11 cellular contexts compared by ENCODE assay signal in genomic region chr2:113895301-113895700, GRCh38. TPM values are rescaled to one million over a fixed set of nuclear protein-coding genes. Genes with fewer than 3 reads are reported as not detected.
A peak's percentile ranks its signal among the peaks of the same experiment; 100 is the strongest.
DNase-seq lines count a peak whose midpoint lies in the region; ATAC-seq, FAIRE-seq and TF ChIP-seq lines count a peak whose summit lies in the region.
"Had no signal": no experiment of that assay in that cellular context is flagged by ENCODE, and none has a peak within 500 bp of the region (broad histone marks: within the 10 kb centered on the region; RNA-seq: fewer than 3 reads in every experiment).

No MANE protein-coding gene starts in this region.

- H3K9me3 ChIP-seq in Panc1 (ENCODE audit: control insufficient read depth, insufficient read depth, low read depth, low read length) (no peaks in the 10 kb centered on the region), subcutaneous abdominal adipose tissue (ENCODE audit: control insufficient read depth in 5 of 5, low read length in 5 of 5) (no peaks in the 10 kb centered on the region)
- H3K9me3 ChIP-seq in effector memory CD4-positive, alpha-beta T cell (ENCODE audit: control insufficient read depth, low read length): no peaks in the 10 kb centered on the region

- no peak overlapping the region for H3K4me3 ChIP-seq in Panc1 (ENCODE audit: low read depth in 2 of 2, low read length in 2 of 2)
- H3K4me3 ChIP-seq in effector memory CD4-positive, alpha-beta T cell (ENCODE audit: insufficient read depth, low read depth, low read length, poor library complexity, severe bottlenecking): peak overlapping the region; percentile 19
- H3K4me3 ChIP-seq in subcutaneous abdominal adipose tissue (ENCODE audit: low read depth in 1 of 5, low read length in 5 of 5): no peak overlapping the region

- H3K4me1 ChIP-seq in Panc1 (ENCODE audit: control insufficient read depth, insufficient read depth, low read length): peaks cover 56% of the 10 kb centered on the region
- peaks cover 56% of the 10 kb centered on the region for H3K4me1 ChIP-seq in effector memory CD4-positive, alpha-beta T cell (ENCODE audit: control insufficient read depth, insufficient read depth, low read length, poor library complexity, severe bottlenecking)
- peaks cover 0 to 88% (median 84%) of the 10 kb centered on the region in 5 donors for H3K4me1 ChIP-seq in subcutaneous abdominal adipose tissue (ENCODE audit: control insufficient read depth in 5 of 5, insufficient read depth in 5 of 5, low read length in 5 of 5)

- no TSS peak for BruUV-seq in Panc1 (replicated peaks; lab: Mats Ljungman, UMichigan)

- in situ Hi-C loops in Panc1 (cut with HindIII; ENCODE audit: low pct_unique_long_range_greater_than_20kb, low sequenced_read_pairs): no loop called here

- peak overlapping the region; percentile 65; the same call in 1 of the 2 replicates for H3K27ac ChIP-seq in Panc1 (ENCODE audit: low read length)
- H3K27ac ChIP-seq in effector memory CD4-positive, alpha-beta T cell (ENCODE audit: insufficient read depth, low read length, poor library complexity, severe bottlenecking): peak overlapping the region; percentile 27
- peak overlapping the region; percentile 21 for H3K27ac ChIP-seq in subcutaneous abdominal adipose tissue (ENCODE audit: low read depth, low read length)

- H3K9me3 Mint-ChIP-seq in activated naive CD4-positive, alpha-beta T cell treated with anti-CD3 and anti-CD28 coated beads for 36 hours: no peaks in the 10 kb centered on the region

- no peak for DNase-seq in activated naive CD4-positive, alpha-beta T cell treated with anti-CD3 and anti-CD28 coated beads for 36 hours
- DNase-seq in activated naive CD4-positive, alpha-beta T cell (lab: John Stamatoyannopoulos, UW): no peak
- DNase-seq in Panc1 (ENCODE audit: low read depth, low spot score): no peak
- no peak for DNase-seq in effector memory CD4-positive, alpha-beta T cell
- DNase-seq in urothelium cell line (ENCODE audit: low spot score): no peak
- DNase-seq: left colon, NCI-H748 treated with DMSO at 0.1 percent for 48 hours had no signal

- H3K36me3 Mint-ChIP-seq in activated naive CD4-positive, alpha-beta T cell treated with anti-CD3 and anti-CD28 coated beads for 36 hours (ENCODE audit: low read depth): peaks cover 46% of the 10 kb centered on the region

- ATAC-seq in Panc1 (no peak), GM21576 (IDR thresholded peaks at IDR 0.05; ENCODE audit: unreplicated experiment) (no peak), HG02798 (IDR thresholded peaks at IDR 0.05; ENCODE audit: poor library complexity, unreplicated experiment) (no peak)
- ATAC-seq: left colon had no signal

- no peaks in the 10 kb centered on the region; the same call in 1 of the 2 replicates for H3K36me3 ChIP-seq in Panc1 (ENCODE audit: control insufficient read depth, insufficient read depth, low read length)
- no peaks in the 10 kb centered on the region for H3K36me3 ChIP-seq in effector memory CD4-positive, alpha-beta T cell (ENCODE audit: control insufficient read depth, insufficient read depth, low read length)
- no peaks in the 10 kb centered on the region for H3K36me3 ChIP-seq in subcutaneous abdominal adipose tissue (ENCODE audit: control insufficient read depth in 5 of 5, insufficient read depth in 5 of 5, low read length in 5 of 5)

- CTCF ChIA-PET in activated naive CD4-positive, alpha-beta T cell treated with anti-CD3 and anti-CD28 coated beads for 36 hours (lab: Charles Lee): interaction anchor here (1.4 kb wide), 1 partner anchor 83 kb away, joined by 3 read pairs; no protein-coding TSS in a partner anchor
- CTCF ChIA-PET in Panc1 (lab: Charles Lee): no interaction called here

- intact Hi-C loops in activated naive CD4-positive, alpha-beta T cell treated with anti-CD3 and anti-CD28 coated beads for 36 hours (cut with micrococcal nuclease): loop anchor here (1.0 to 10.0 kb wide), 2 partner anchors 15 to 290 kb away; no protein-coding TSS in a partner anchor
- intact Hi-C loops in Panc1 (cut with micrococcal nuclease; ENCODE audit: unreplicated experiment): loop anchor here (2.0 kb wide), 1 partner anchor 140 kb away; no protein-coding TSS in a partner anchor

- POLR2A ChIA-PET in Panc1 (lab: Charles Lee): no interaction called here

- peaks cover 78% of the 10 kb centered on the region for H3K4me1 Mint-ChIP-seq in activated naive CD4-positive, alpha-beta T cell treated with anti-CD3 and anti-CD28 coated beads for 36 hours (ENCODE audit: low read depth)

- H3K4me3 Mint-ChIP-seq in activated naive CD4-positive, alpha-beta T cell treated with anti-CD3 and anti-CD28 coated beads for 36 hours: peak overlapping the region; percentile 95

- H3K9ac ChIP-seq in subcutaneous abdominal adipose tissue (ENCODE audit: low read length in 5 of 5): no peak overlapping the region

- FAIRE-seq in urothelium cell line (lab: Jason Lieb, UNC): no peak
- FAIRE-seq: TTC549 had no signal

- no peak for TF ChIP-seq CTCF in Panc1 (IDR thresholded peaks at IDR 0.05)

- H3K27me3 Mint-ChIP-seq in activated naive CD4-positive, alpha-beta T cell treated with anti-CD3 and anti-CD28 coated beads for 36 hours (ENCODE audit: low read depth): no peaks in the 10 kb centered on the region

- peak overlapping the region; percentile 54 for H3K27ac Mint-ChIP-seq in activated naive CD4-positive, alpha-beta T cell treated with anti-CD3 and anti-CD28 coated beads for 36 hours

- H3K27me3 ChIP-seq in Panc1 (ENCODE audit: control insufficient read depth, insufficient read depth, low read length) (no peaks in the 10 kb centered on the region), subcutaneous abdominal adipose tissue (ENCODE audit: control insufficient read depth in 5 of 5, insufficient read depth in 4 of 5, low read length in 5 of 5) (no peaks in the 10 kb centered on the region)
- no peaks in the 10 kb centered on the region for H3K27me3 ChIP-seq in effector memory CD4-positive, alpha-beta T cell (replicated peaks; ENCODE audit: control insufficient read depth, insufficient read depth, low read length, poor library complexity, severe bottlenecking)

RNA-seq across cellular contexts. Expression of gene ACTR3, which starts 5.4 kb away (rescaled TPM):
- 100 to 1,000 TPM; 516 to 536 TPM for total RNA-seq in activated naive CD4-positive, alpha-beta T cell treated with anti-CD3 and anti-CD28 coated beads for 36 hours
- total RNA-seq in Panc1 (2021; ENCODE audit: unreplicated experiment): 347 TPM
- 381 TPM for polyA plus RNA-seq in Panc1 (2012; ENCODE audit: insufficient read length)
